ENCODE assay signal across 22 cellular contexts in the genomic region with DNA sequence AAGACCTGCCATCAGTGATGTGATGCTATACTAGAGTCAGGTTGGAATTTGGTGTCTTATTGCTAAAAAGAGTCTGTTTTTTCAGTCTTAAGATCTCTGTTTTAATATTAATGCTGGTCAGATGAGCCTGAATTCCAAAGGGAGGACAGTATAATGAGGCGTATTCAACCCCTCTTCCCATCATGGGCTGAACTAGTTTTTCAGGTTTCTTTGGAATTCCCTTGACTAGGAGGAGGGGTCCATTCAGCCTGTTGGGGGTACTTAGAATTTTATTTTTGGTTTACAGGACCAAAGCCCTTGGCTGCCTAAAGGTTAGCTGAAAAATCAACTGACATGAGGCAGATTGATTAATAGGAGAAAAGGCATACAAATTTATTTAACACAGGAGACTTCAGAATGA.
"Had no signal": no experiment of that assay in that cellular context is flagged by ENCODE, and none has a peak within 500 bp of the region (broad histone marks: within the 10 kb centered on the region; RNA-seq: fewer than 3 reads in every experiment).

No MANE protein-coding gene starts in this region.

- H3K4me1 ChIP-seq: colonic mucosa, esophagus squamous epithelium, gastroesophageal sphincter, lower lobe of right lung, parathyroid adenoma, prostate gland, spleen, testis, tibial nerve had no signal

- H3K4me3 ChIP-seq: colonic mucosa, esophagus squamous epithelium, gastroesophageal sphincter, left ventricle myocardium inferior, lower lobe of right lung, prostate gland, spleen, testis, tibial nerve had no signal

- H3K9me3 ChIP-seq: colonic mucosa, prostate gland, testis had no signal

- H3K4me3 Mint-ChIP-seq: memory B cell; naive B cell; nephron; stimulated activated naive B cell treated with anti-CD40 and anti-IgM and Interleukin-4, amounts not matched to agents 10 μg/mL and 1 μg/mL and 100 μg/mL, for 72 hours; stimulated activated naive CD8-positive, alpha-beta T cell treated with anti-CD3 and anti-CD28 coated beads, Interleukin-15, amount 100 ng/mL, for 72 hours had no signal

- H3K27ac ChIP-seq: colonic mucosa, esophagus squamous epithelium, gastroesophageal sphincter, left ventricle myocardium inferior, lower lobe of right lung, parathyroid adenoma, prostate gland, spleen, testis, tibial nerve had no signal

- H3K36me3 ChIP-seq: colonic mucosa, esophagus squamous epithelium, gastroesophageal sphincter, left ventricle myocardium inferior, lower lobe of right lung, prostate gland, spleen, tibial nerve had no signal

- H3K79me2 ChIP-seq: parathyroid adenoma had no signal

- ATAC-seq: gastroesophageal sphincter; lower lobe of right lung; sciatic nerve; stimulated activated naive B cell treated with anti-CD40 and anti-IgM and Interleukin-4, amounts not matched to agents 10 μg/mL and 1 μg/mL and 100 μg/mL, for 72 hours; stimulated activated naive CD8-positive, alpha-beta T cell treated with anti-CD3 and anti-CD28 coated beads, Interleukin-15, amount 100 ng/mL, for 72 hours had no signal

- H3K27me3 ChIP-seq: colonic mucosa, esophagus squamous epithelium, gastroesophageal sphincter, spleen, testis, tibial nerve had no signal

- H3K4me1 Mint-ChIP-seq: memory B cell; nephron; stimulated activated naive B cell treated with anti-CD40 and anti-IgM and Interleukin-4, amounts not matched to agents 10 μg/mL and 1 μg/mL and 100 μg/mL, for 72 hours; stimulated activated naive CD8-positive, alpha-beta T cell treated with anti-CD3 and anti-CD28 coated beads, Interleukin-15, amount 100 ng/mL, for 72 hours had no signal

- DNase-seq: colonic mucosa; dermis blood vessel endothelial cell; esophagus squamous epithelium; foreskin fibroblast; glutamatergic neuron; islet precursor cell; left ventricle myocardium inferior; lower lobe of right lung; naive B cell; spleen; stimulated activated CD4-positive, alpha-beta T cell treated with anti-CD3 and anti-CD28 coated beads, Interleukin-2, amount 100 ng/mL, for 24 hours; stimulated activated CD4-positive, alpha-beta T cell treated with anti-CD3 and anti-CD28 coated beads, Interleukin-4, amount 100 ng/mL, for 4 hours; stimulated activated naive B cell treated with anti-CD40 and anti-IgM and Interleukin-4, amounts not matched to agents 10 μg/mL and 1 μg/mL and 100 μg/mL, for 72 hours; stimulated activated naive CD8-positive, alpha-beta T cell treated with anti-CD3 and anti-CD28 coated beads, Interleukin-15, amount 100 ng/mL, for 72 hours; testis had no signal

- H3K27me3 Mint-ChIP-seq: memory B cell; naive B cell; stimulated activated naive B cell treated with anti-CD40 and anti-IgM and Interleukin-4, amounts not matched to agents 10 μg/mL and 1 μg/mL and 100 μg/mL, for 72 hours had no signal

- H3K27ac Mint-ChIP-seq: memory B cell; naive B cell; stimulated activated naive B cell treated with anti-CD40 and anti-IgM and Interleukin-4, amounts not matched to agents 10 μg/mL and 1 μg/mL and 100 μg/mL, for 72 hours; stimulated activated naive CD8-positive, alpha-beta T cell treated with anti-CD3 and anti-CD28 coated beads, Interleukin-15, amount 100 ng/mL, for 72 hours had no signal

- H2AFZ ChIP-seq: parathyroid adenoma had no signal

- H3K9ac ChIP-seq: parathyroid adenoma had no signal
